In genomic region chr1:155297431-155297830, GRCh38 we compare ENCODE assay signal across 32 cellular contexts. TPM values are rescaled to one million over a fixed set of nuclear protein-coding genes. Genes with fewer than 3 reads are reported as not detected.
"Had no signal": no experiment of that assay in that cellular context is flagged by ENCODE, and none has a peak within 500 bp of the region (broad histone marks: within the 10 kb centered on the region; RNA-seq: fewer than 3 reads in every experiment).

No MANE protein-coding gene starts in this region.

- DNase-seq: activated CD4-positive, alpha-beta T cell treated with anti-CD3 and anti-CD28 coated beads for 4 hours; activated CD4-positive, alpha-beta T cell treated with anti-CD3 and anti-CD28 coated beads, Interleukin-2, amount 50 U/mL, for 4 hours; activated effector memory CD4-positive, alpha-beta T cell treated with Interleukin-2 at 50 U/mL for 16 hours; activated naive CD4-positive, alpha-beta T cell treated with anti-CD3 and anti-CD28 coated beads for 36 hours; activated naive CD8-positive, alpha-beta T cell treated with anti-CD3 and anti-CD28 coated beads for 36 hours; adrenal gland; brain microvascular endothelial cell; caudate nucleus; cortex of kidney; heart left ventricle; hypothalamus; immature natural killer cell; kidney; natural killer cell; stimulated activated CD4-positive, alpha-beta T cell treated with anti-CD3 and anti-CD28 coated beads, Interleukin-1b, Interleukin-23, amount 100 ng/mL, for 48 hours; stimulated activated CD4-positive, alpha-beta T cell treated with anti-CD3 and anti-CD28 coated beads, Interleukin-4, amount 100 ng/mL, for 4 hours; stimulated activated CD8-positive, alpha-beta memory T cell treated with anti-CD3 and anti-CD28 coated beads, Interleukin-4, amount 100 ng/mL, for 48 hours; stimulated activated naive CD8-positive, alpha-beta T cell treated with anti-CD3 and anti-CD28 coated beads, Interleukin-15, amount 100 ng/mL, for 72 hours; substantia nigra; uterus had no signal

- H3K4me3 Mint-ChIP-seq: activated naive CD4-positive, alpha-beta T cell treated with anti-CD3 and anti-CD28 coated beads for 36 hours; activated naive CD8-positive, alpha-beta T cell treated with anti-CD3 and anti-CD28 coated beads for 36 hours; immature natural killer cell; natural killer cell; neural progenitor cell; stimulated activated memory B cell treated with anti-CD40 and anti-IgM and Interleukin-4, amounts not matched to agents 10 μg/mL and 1 μg/mL and 100 μg/mL, for 72 hours; stimulated activated naive CD8-positive, alpha-beta T cell treated with anti-CD3 and anti-CD28 coated beads, Interleukin-15, amount 100 ng/mL, for 72 hours; type B pancreatic cell had no signal

- H3K4me2 ChIP-seq: neural progenitor cell, smooth muscle cell had no signal

- H3K27ac ChIP-seq: adrenal gland, ascending aorta, brain microvascular endothelial cell, heart left ventricle, neural progenitor cell, right atrium auricular region, uterus had no signal

- H3K4me1 ChIP-seq: adrenal gland, neural progenitor cell, uterus had no signal

- H3K27ac Mint-ChIP-seq: activated naive CD4-positive, alpha-beta T cell treated with anti-CD3 and anti-CD28 coated beads for 36 hours; activated naive CD8-positive, alpha-beta T cell treated with anti-CD3 and anti-CD28 coated beads for 36 hours; immature natural killer cell; natural killer cell; stimulated activated memory B cell treated with anti-CD40 and anti-IgM and Interleukin-4, amounts not matched to agents 10 μg/mL and 1 μg/mL and 100 μg/mL, for 72 hours; type B pancreatic cell had no signal

- H3K9me3 ChIP-seq: adrenal gland, ascending aorta, heart left ventricle, right atrium auricular region, uterus had no signal

- ATAC-seq: heart left ventricle; natural killer cell; stimulated activated memory B cell treated with anti-CD40 and anti-IgM and Interleukin-4, amounts not matched to agents 10 μg/mL and 1 μg/mL and 100 μg/mL, for 72 hours; stimulated activated naive CD8-positive, alpha-beta T cell treated with anti-CD3 and anti-CD28 coated beads, Interleukin-15, amount 100 ng/mL, for 72 hours had no signal

- FAIRE-seq: endothelial cell of umbilical vein, kidney had no signal

- H3K36me3 Mint-ChIP-seq: activated naive CD8-positive, alpha-beta T cell treated with anti-CD3 and anti-CD28 coated beads for 36 hours; natural killer cell; neural progenitor cell; stimulated activated memory B cell treated with anti-CD40 and anti-IgM and Interleukin-4, amounts not matched to agents 10 μg/mL and 1 μg/mL and 100 μg/mL, for 72 hours; type B pancreatic cell had no signal

- H3K36me3 ChIP-seq: adrenal gland, ascending aorta, brain microvascular endothelial cell, heart left ventricle, neural progenitor cell, right atrium auricular region, uterus had no signal

- H3K4me3 ChIP-seq: adrenal gland, ascending aorta, heart left ventricle, neural progenitor cell, right atrium auricular region, smooth muscle cell, uterus had no signal

- H3K27me3 ChIP-seq: ascending aorta had no signal

- H3K9ac ChIP-seq: neural progenitor cell had no signal

- H2AFZ ChIP-seq: neural progenitor cell had no signal

- H3K4me1 Mint-ChIP-seq: immature natural killer cell had no signal

- H3K9me3 Mint-ChIP-seq: activated naive CD4-positive, alpha-beta T cell treated with anti-CD3 and anti-CD28 coated beads for 36 hours; activated naive CD8-positive, alpha-beta T cell treated with anti-CD3 and anti-CD28 coated beads for 36 hours; immature natural killer cell; natural killer cell; stimulated activated memory B cell treated with anti-CD40 and anti-IgM and Interleukin-4, amounts not matched to agents 10 μg/mL and 1 μg/mL and 100 μg/mL, for 72 hours; stimulated activated naive CD8-positive, alpha-beta T cell treated with anti-CD3 and anti-CD28 coated beads, Interleukin-15, amount 100 ng/mL, for 72 hours; type B pancreatic cell had no signal

RNA-seq across cellular contexts. Expression of gene PKLR, which starts 3.8 kb away (rescaled TPM):
- total RNA-seq: activated naive CD4-positive, alpha-beta T cell treated with anti-CD3 and anti-CD28 coated beads for 36 hours; activated naive CD8-positive, alpha-beta T cell treated with anti-CD3 and anti-CD28 coated beads for 36 hours; ascending aorta; chondrocyte; endothelial cell of umbilical vein; fibroblast of lung; fibroblast of villous mesenchyme; omental fat pad; pulmonary artery endothelial cell; right atrium auricular region; smooth muscle cell had no signal
- polyA plus RNA-seq: endothelial cell of umbilical vein, fibroblast of lung, heart left ventricle, immature natural killer cell, smooth muscle cell had no signal
